ENCODE assay signal across 8 cellular contexts in genomic region chr22:18954333-18954732, GRCh38. TPM values are rescaled to one million over a fixed set of nuclear protein-coding genes. Genes with fewer than 3 reads are reported as not detected.
DNase-seq lines count a peak whose midpoint lies in the region; ATAC-seq and TF ChIP-seq lines count a peak whose summit lies in the region.

No MANE protein-coding gene starts in this region.

- POLR2A ChIA-PET in AG04449 (lab: Yijun Ruan, JAX), result no interaction called here

- TF ChIP-seq CTCF in AG04449 (IDR thresholded peaks at IDR 0.05; ENCODE audit: insufficient read depth, low read length, missing control alignments), result peak; percentile 80

- no peaks in the 10 kb centered on the region for H3K36me3 Mint-ChIP-seq in stimulated activated memory B cell treated with anti-CD40 and anti-IgM and Interleukin-4, amounts not matched to agents 10 μg/mL and 1 μg/mL and 100 μg/mL, for 72 hours

- DNase-seq in AG04449 (ENCODE audit: low read depth, low spot score), result no peak
- peak; percentile 12 for DNase-seq in NCI-H748 treated with DMSO at 0.1 percent for 48 hours (lab: John Stamatoyannopoulos, UW)
- DNase-seq in activated CD8-positive, alpha-beta memory T cell treated with anti-CD3 and anti-CD28 coated beads, Interleukin-2, amount 50 U/mL, for 4 hours, result peak; percentile 61
- DNase-seq in epidermal melanocyte (ENCODE audit: insufficient read length, low spot score), result peak; percentile 56
- peak; percentile 37 for DNase-seq in myocyte (ENCODE audit: low read depth)

- no peak overlapping the region for H3K4me3 Mint-ChIP-seq in stimulated activated memory B cell treated with anti-CD40 and anti-IgM and Interleukin-4, amounts not matched to agents 10 μg/mL and 1 μg/mL and 100 μg/mL, for 72 hours

- H3K4me1 Mint-ChIP-seq in stimulated activated memory B cell treated with anti-CD40 and anti-IgM and Interleukin-4, amounts not matched to agents 10 μg/mL and 1 μg/mL and 100 μg/mL, for 72 hours, result no peaks in the 10 kb centered on the region

- peak; percentile 54 for ATAC-seq in GM18498 (IDR thresholded peaks at IDR 0.05; ENCODE audit: unreplicated experiment)
- ATAC-seq in stimulated activated memory B cell treated with anti-CD40 and anti-IgM and Interleukin-4, amounts not matched to agents 10 μg/mL and 1 μg/mL and 100 μg/mL, for 72 hours, result peak; percentile 72
- ATAC-seq in GM21619 (IDR thresholded peaks at IDR 0.05; ENCODE audit: unreplicated experiment), result no peak

- CTCF ChIA-PET in AG04449 (lab: Yijun Ruan, JAX), result interaction anchor here (0.6 to 1.6 kb wide), 6 partner anchors 9 to 523 kb away, joined by 3 read pairs; no protein-coding TSS in a partner anchor

- peaks cover 61% of the 10 kb centered on the region for H3K27me3 Mint-ChIP-seq in stimulated activated memory B cell treated with anti-CD40 and anti-IgM and Interleukin-4, amounts not matched to agents 10 μg/mL and 1 μg/mL and 100 μg/mL, for 72 hours

- H3K4me3 ChIP-seq in AG04449 (ENCODE audit: low read depth, low read length), result no peak overlapping the region

- no peaks in the 10 kb centered on the region for H3K9me3 Mint-ChIP-seq in stimulated activated memory B cell treated with anti-CD40 and anti-IgM and Interleukin-4, amounts not matched to agents 10 μg/mL and 1 μg/mL and 100 μg/mL, for 72 hours

- H3K27ac Mint-ChIP-seq in stimulated activated memory B cell treated with anti-CD40 and anti-IgM and Interleukin-4, amounts not matched to agents 10 μg/mL and 1 μg/mL and 100 μg/mL, for 72 hours, result no peak overlapping the region

RNA-seq across cellular contexts. Expression of gene PRODH, which starts 18.2 kb away (rescaled TPM):
- total RNA-seq in myocyte, result 0.43 and 0.73 TPM in 2 replicates
- polyA plus RNA-seq in myocyte (2012), result 0.18 TPM

RNA-seq across cellular contexts. Expression of gene DGCR6, which starts 48.2 kb away (rescaled TPM):
- 2.3 and 5.0 TPM in 2 replicates for total RNA-seq in myocyte
- polyA plus RNA-seq in myocyte (2012), result 1.9 TPM
